ENCODE assay signal across 17 cellular contexts in genomic region chr7:29896685-29897411, GRCh38.
DNase-seq lines count a peak whose midpoint lies in the region; ATAC-seq, FAIRE-seq and TF ChIP-seq lines count a peak whose summit lies in the region.
"Had no signal": no experiment of that assay in that cellular context is flagged by ENCODE, and none has a peak within 500 bp of the region (broad histone marks: within the 10 kb centered on the region; RNA-seq: fewer than 3 reads in every experiment).

No MANE protein-coding gene starts in this region.

- no peaks in the 10 kb centered on the region for H3K36me3 ChIP-seq in K562 (ENCODE audit: control insufficient read depth, insufficient read depth, low read length)

- no peak overlapping the region for H3K4me3 Mint-ChIP-seq in osteocyte (ENCODE audit: unreplicated experiment)
- H3K4me3 Mint-ChIP-seq: CD14-positive monocyte; CD8-positive, alpha-beta T cell; IgD-negative memory B cell had no signal

- peaks cover 2 to 7% of the 10 kb centered on the region in 2 experiments; a peak in 4 of 5 replicates for H3K4me1 ChIP-seq in K562 (replicated peaks in 1 of 2; ENCODE audit: control insufficient read depth in 2 of 2, insufficient read depth in 2 of 2, low read length in 2 of 2)
- no peaks in the 10 kb centered on the region for H3K4me1 ChIP-seq in right cardiac atrium (ENCODE audit: control insufficient read depth, insufficient read depth, low read length)
- H3K4me1 ChIP-seq: A549, Caco-2 had no signal

- H3K27ac ChIP-seq in K562 (ENCODE audit: extremely low read depth, low read depth, low read length) (no peak overlapping the region), right cardiac atrium (ENCODE audit: low read length) (no peak overlapping the region)
- H3K27ac ChIP-seq: A549, HL-60 had no signal

- H3K9me3 ChIP-seq in K562 (replicated peaks; ENCODE audit: control insufficient read depth, insufficient read depth, low read depth, low read length) (no peaks in the 10 kb centered on the region), right cardiac atrium (ENCODE audit: control insufficient read depth, low read length) (no peaks in the 10 kb centered on the region)
- H3K9me3 ChIP-seq: A549, Caco-2, HAP-1 had no signal

- no peak for TF ChIP-seq POLR2A in K562 (conservative IDR thresholded peaks at IDR 0.05)

- no peaks in the 10 kb centered on the region for H3K79me2 ChIP-seq in K562 (ENCODE audit: control insufficient read depth, insufficient read depth, low read length)

- TF ChIP-seq CTCF in K562 (IDR thresholded peaks at IDR 0.05 in 2 of 3, conservative IDR thresholded peaks at IDR 0.05 in 1 of 3; ENCODE audit: insufficient read depth in 2 of 3, low read depth in 1 of 3, low read length in 3 of 3) (no peak), osteocyte (IDR thresholded peaks at IDR 0.05) (no peak)

- POLR2A ChIA-PET in K562 (lab: Yijun Ruan, JAX) = no interaction called here

- H4K20me1 ChIP-seq in K562 (replicated peaks; ENCODE audit: control insufficient read depth, insufficient read depth, low read length) = no peaks in the 10 kb centered on the region

- H3K36me3 Mint-ChIP-seq in osteocyte (ENCODE audit: unreplicated experiment) = no peaks in the 10 kb centered on the region
- H3K36me3 Mint-ChIP-seq: CD14-positive monocyte; CD8-positive, alpha-beta T cell had no signal

- no peak for FAIRE-seq in K562 (lab: Jason Lieb, UNC)
- FAIRE-seq: A549, GM19239, H1 had no signal

- no peak for TF ChIP-seq RAD21 in K562 (CRISPR knock-in tag; conservative IDR thresholded peaks at IDR 0.05 in 1 of 2, IDR thresholded peaks at IDR 0.05 in 1 of 2)

- H3K4me2 ChIP-seq in K562 (ENCODE audit: insufficient read depth, low read length) = no peak overlapping the region
- H3K4me2 ChIP-seq: A549 had no signal

- H2AFZ ChIP-seq in K562 (ENCODE audit: low read depth, low read length) = no peak overlapping the region

- no peak for ATAC-seq in K562
- no peak for ATAC-seq in right cardiac atrium
- ATAC-seq: A549; CD8-positive, alpha-beta T cell had no signal

- no peak overlapping the region for H3K4me3 ChIP-seq in K562
- H3K4me3 ChIP-seq in right cardiac atrium (ENCODE audit: low read length) = no peak overlapping the region
- H3K4me3 ChIP-seq: A549, HAP-1 had no signal

- intact Hi-C loops in K562 (cut with micrococcal nuclease) = no loop called here
- intact Hi-C loops in right cardiac atrium (cut with DNase I) = no loop called here

- in situ Hi-C loops in K562 (cut with MboI) = no loop called here

- WGBS in K562 (ENCODE audit: insufficient coverage, low coverage, missing lambda C conversion rate) = 13% methylated on average over 2 of the region's 2 CpGs
- 96% methylated on average over 2 of the region's 2 CpGs for WGBS in right cardiac atrium

- BruUV-seq in K562 (replicated peaks; lab: Mats Ljungman, UMichigan) = no TSS peak

- TF ChIP-seq EP300 in K562 (IDR thresholded peaks at IDR 0.05; ENCODE audit: low read length) = no peak

- peaks cover 6% of the 10 kb centered on the region for H3K27me3 Mint-ChIP-seq in osteocyte (ENCODE audit: unreplicated experiment)

- H3K9ac ChIP-seq in K562 (ENCODE audit: insufficient read depth in 1 of 2, low read depth in 2 of 2, low read length in 2 of 2) = no peak overlapping the region

- H3K27me3 ChIP-seq in K562 (ENCODE audit: control insufficient read depth in 2 of 2, insufficient read depth in 2 of 2, low read length in 2 of 2) (no peaks in the 10 kb centered on the region; a peak in 1 of 5 replicates), right cardiac atrium (ENCODE audit: control insufficient read depth, insufficient read depth) (no peaks in the 10 kb centered on the region)

- peak; percentile 28 for DNase-seq in ELR (ENCODE audit: low read depth)
- DNase-seq in HS-27A (ENCODE audit: low read depth) = peak; percentile 11
- DNase-seq in K562 (ENCODE audit: extremely low read depth in 1 of 4, low spot score in 3 of 4) = no peak
- DNase-seq in NCI-H2171 treated with DMSO at 0.1 percent for 48 hours (lab: John Stamatoyannopoulos, UW) = no peak
- no peak for DNase-seq in right cardiac atrium
- no peak for DNase-seq in osteocyte (ENCODE audit: extremely low spot score, unreplicated experiment)
- DNase-seq: Caco-2; CD8-positive, alpha-beta T cell; DMS79; GF-D8 had no signal

- H3K9me1 ChIP-seq in K562 (ENCODE audit: control insufficient read depth, insufficient read depth, low read length) = no peaks in the 10 kb centered on the region

- CTCF ChIA-PET in K562 (lab: Yijun Ruan, JAX; ENCODE audit: low intra/inter-chr PET ratio) = no interaction called here

- H3K4me1 Mint-ChIP-seq in osteocyte (ENCODE audit: unreplicated experiment) = no peaks in the 10 kb centered on the region
- H3K4me1 Mint-ChIP-seq: IgD-negative memory B cell had no signal

- no peak overlapping the region for H3K27ac Mint-ChIP-seq in osteocyte (ENCODE audit: unreplicated experiment)
- H3K27ac Mint-ChIP-seq: CD14-positive monocyte; CD8-positive, alpha-beta T cell; IgD-negative memory B cell had no signal

- peaks cover 18% of the 10 kb centered on the region for H3K9me3 Mint-ChIP-seq in osteocyte (ENCODE audit: unreplicated experiment)

TF ChIP-seq in K562, 482 proteins besides CTCF, POLR2A, EP300 and RAD21:
- TF ChIP-seq EHMT2 (IDR thresholded peaks at IDR 0.05) (no peak), ZNF146 (CRISPR knock-in tag; IDR thresholded peaks at IDR 0.05; ENCODE audit: unreplicated experiment) (peak; percentile 37), ATF3 (IDR thresholded peaks at IDR 0.05) (peak; percentile 47; the same call in 1 of the 2 replicates), ATF3 (CRISPR knock-in tag; conservative IDR thresholded peaks at IDR 0.05) (no peak), ZNF507 (tag; conservative IDR thresholded peaks at IDR 0.05) (peak; percentile 40; the same call in 1 of the 2 replicates), CEBPG (CRISPR knock-in tag; IDR thresholded peaks at IDR 0.05) (no peak), CEBPG (tag; conservative IDR thresholded peaks at IDR 0.05 in 1 of 2, IDR thresholded peaks at IDR 0.05 in 1 of 2) (peak in 1 of 2 experiments; percentile 22; a peak in 1 of 4 replicates)
TF ChIP-seq in K562: peak in this region for 4.

Comparison
In these comparisons a context has a peak if more than half of its experiments do, and no peak if none do; other contexts are left out.
1. DNase-seq: peak in ELR (single experiment) and HS-27A (single experiment); none in K562 (0 of 4), NCI-H2171 treated with DMSO at 0.1 percent for 48 hours (single experiment), right cardiac atrium (0 of 3) and osteocyte (single experiment).